ENCODE assay signal across 29 cellular contexts in the genomic region with DNA sequence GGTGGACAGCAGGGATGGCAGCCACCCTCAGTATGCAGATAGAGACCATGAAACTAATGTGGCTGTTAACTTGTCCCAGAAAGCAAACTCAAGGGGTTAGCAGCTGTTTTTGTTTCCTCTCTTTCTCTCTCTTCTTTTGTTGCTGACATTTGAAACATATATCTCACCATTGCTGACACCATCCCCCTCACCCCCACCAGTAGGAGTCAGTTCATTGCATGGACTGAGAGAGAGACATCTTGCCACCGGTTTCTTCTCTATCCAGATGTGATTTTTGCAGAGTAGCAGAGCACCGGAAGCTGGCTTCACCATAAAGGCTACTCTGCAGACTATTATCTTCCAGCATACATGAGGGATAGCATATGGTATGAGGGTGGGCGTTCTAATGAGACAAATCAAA.
"Had no signal": no experiment of that assay in that cellular context is flagged by ENCODE, and none has a peak within 500 bp of the region (broad histone marks: within the 10 kb centered on the region; RNA-seq: fewer than 3 reads in every experiment).

No MANE protein-coding gene starts in this region.

- H3K4me1 ChIP-seq: neural progenitor cell, psoas muscle, right lobe of liver, sigmoid colon, suprapubic skin, tibial artery, transverse colon, upper lobe of right lung, uterus had no signal

- H3K27ac Mint-ChIP-seq: naive thymus-derived CD8-positive, alpha-beta T cell; natural killer cell treated with Interleukin-12 subunit alpha and Interleukin-12 subunit beta and Interleukin-15 and Interleukin-18, amount 100 ng/mL, for 72 hours; neural progenitor cell; progenitor cell of endocrine pancreas; stimulated activated effector memory CD8-positive, alpha-beta T cell treated with anti-CD3 and anti-CD28 coated beads, Interleukin-12 subunit alpha, Interleukin-12 subunit beta, amount 100 ng/mL, for 72 hours; stimulated activated naive B cell treated with anti-CD40 and anti-IgM and Interleukin-4, amounts not matched to agents 10 μg/mL and 1 μg/mL and 100 μg/mL, for 72 hours; stimulated activated naive CD8-positive, alpha-beta T cell treated with anti-CD3 and anti-CD28 coated beads, Interleukin-15, Interleukin-2, amounts not matched to agents 100 ng/mL and 50 ng/mL, for 24 hours; type B pancreatic cell had no signal

- H3K4me3 ChIP-seq: neural progenitor cell, ovary, psoas muscle, right lobe of liver, sigmoid colon, suprapubic skin, testis, tibial artery, transverse colon, upper lobe of right lung, uterus had no signal

- H3K4me2 ChIP-seq: neural progenitor cell had no signal

- ATAC-seq: naive thymus-derived CD8-positive, alpha-beta T cell; natural killer cell treated with Interleukin-12 subunit alpha and Interleukin-12 subunit beta and Interleukin-15 and Interleukin-18, amount 100 ng/mL, for 72 hours; psoas muscle; right cardiac atrium; right lobe of liver; stimulated activated effector memory CD8-positive, alpha-beta T cell treated with anti-CD3 and anti-CD28 coated beads, Interleukin-12 subunit alpha, Interleukin-12 subunit beta, amount 100 ng/mL, for 72 hours; stimulated activated naive B cell treated with anti-CD40 and anti-IgM and Interleukin-4, amounts not matched to agents 10 μg/mL and 1 μg/mL and 100 μg/mL, for 72 hours; upper lobe of right lung had no signal

- H3K9ac ChIP-seq: neural progenitor cell, parathyroid adenoma had no signal

- H2AFZ ChIP-seq: neural progenitor cell, parathyroid adenoma had no signal

- H3K9me3 ChIP-seq: ovary, psoas muscle, right lobe of liver, sigmoid colon, suprapubic skin, testis, tibial artery, transverse colon, upper lobe of right lung, uterus had no signal

- H3K4me3 Mint-ChIP-seq: naive thymus-derived CD8-positive, alpha-beta T cell; natural killer cell treated with Interleukin-12 subunit alpha and Interleukin-12 subunit beta and Interleukin-15 and Interleukin-18, amount 100 ng/mL, for 72 hours; neural progenitor cell; stimulated activated effector memory CD8-positive, alpha-beta T cell treated with anti-CD3 and anti-CD28 coated beads, Interleukin-12 subunit alpha, Interleukin-12 subunit beta, amount 100 ng/mL, for 72 hours; stimulated activated naive B cell treated with anti-CD40 and anti-IgM and Interleukin-4, amounts not matched to agents 10 μg/mL and 1 μg/mL and 100 μg/mL, for 72 hours; stimulated activated naive CD8-positive, alpha-beta T cell treated with anti-CD3 and anti-CD28 coated beads, Interleukin-15, Interleukin-2, amounts not matched to agents 100 ng/mL and 50 ng/mL, for 24 hours; type B pancreatic cell had no signal

- H3K36me3 ChIP-seq: neural progenitor cell, ovary, right lobe of liver, sigmoid colon, suprapubic skin, tibial artery, transverse colon, upper lobe of right lung, uterus had no signal

- H3K9me3 Mint-ChIP-seq: stimulated activated naive CD8-positive, alpha-beta T cell treated with anti-CD3 and anti-CD28 coated beads, Interleukin-15, Interleukin-2, amounts not matched to agents 100 ng/mL and 50 ng/mL, for 24 hours; type B pancreatic cell had no signal

- DNase-seq: naive thymus-derived CD8-positive, alpha-beta T cell; occipital lobe; ovary; posterior cingulate gyrus; psoas muscle; right cardiac atrium; right lobe of liver; sigmoid colon; small intestine; stimulated activated CD4-positive, alpha-beta T cell treated with anti-CD3 and anti-CD28 coated beads, Interleukin-15, amount 100 ng/mL, for 24 hours; stimulated activated CD4-positive, alpha-beta T cell treated with anti-CD3 and anti-CD28 coated beads, Interleukin-2, amount 100 ng/mL, for 24 hours; stimulated activated CD4-positive, alpha-beta T cell treated with anti-CD3 and anti-CD28 coated beads, Interleukin-2, amount 100 ng/mL, for 48 hours; stimulated activated CD4-positive, alpha-beta T cell treated with anti-CD3 and anti-CD28 coated beads, Interleukin-4, amount 100 ng/mL, for 24 hours; stimulated activated naive B cell treated with anti-CD40 and anti-IgM and Interleukin-4, amounts not matched to agents 10 μg/mL and 1 μg/mL and 100 μg/mL, for 72 hours; stimulated activated naive CD4-positive, alpha-beta T cell treated with Interleukin-2 at 50 U/mL for 16 hours; substantia nigra; testis; tibial artery; transverse colon; upper lobe of right lung; uterus had no signal

- H3K27me3 ChIP-seq: neural progenitor cell, ovary, right lobe of liver, sigmoid colon, suprapubic skin, testis, tibial artery, transverse colon, upper lobe of right lung, uterus had no signal

- H3K27ac ChIP-seq: neural progenitor cell, ovary, parathyroid adenoma, psoas muscle, right lobe of liver, sigmoid colon, suprapubic skin, testis, tibial artery, transverse colon, upper lobe of right lung, uterus had no signal

- H3K27me3 Mint-ChIP-seq: natural killer cell treated with Interleukin-12 subunit alpha and Interleukin-12 subunit beta and Interleukin-15 and Interleukin-18, amount 100 ng/mL, for 72 hours; progenitor cell of endocrine pancreas; stimulated activated naive B cell treated with anti-CD40 and anti-IgM and Interleukin-4, amounts not matched to agents 10 μg/mL and 1 μg/mL and 100 μg/mL, for 72 hours; stimulated activated naive CD8-positive, alpha-beta T cell treated with anti-CD3 and anti-CD28 coated beads, Interleukin-15, Interleukin-2, amounts not matched to agents 100 ng/mL and 50 ng/mL, for 24 hours; type B pancreatic cell had no signal

- H3K36me3 Mint-ChIP-seq: naive thymus-derived CD8-positive, alpha-beta T cell; neural progenitor cell; stimulated activated effector memory CD8-positive, alpha-beta T cell treated with anti-CD3 and anti-CD28 coated beads, Interleukin-12 subunit alpha, Interleukin-12 subunit beta, amount 100 ng/mL, for 72 hours; stimulated activated naive B cell treated with anti-CD40 and anti-IgM and Interleukin-4, amounts not matched to agents 10 μg/mL and 1 μg/mL and 100 μg/mL, for 72 hours; type B pancreatic cell had no signal

- H3K79me2 ChIP-seq: parathyroid adenoma had no signal

- H3K4me1 Mint-ChIP-seq: naive thymus-derived CD8-positive, alpha-beta T cell; neural progenitor cell; stimulated activated effector memory CD8-positive, alpha-beta T cell treated with anti-CD3 and anti-CD28 coated beads, Interleukin-12 subunit alpha, Interleukin-12 subunit beta, amount 100 ng/mL, for 72 hours; stimulated activated naive B cell treated with anti-CD40 and anti-IgM and Interleukin-4, amounts not matched to agents 10 μg/mL and 1 μg/mL and 100 μg/mL, for 72 hours had no signal
